In genomic region chr17:6831662-6832263, GRCh38 we compare ENCODE assay signal across 9 cellular contexts. TPM values are rescaled to one million over a fixed set of nuclear protein-coding genes. Genes with fewer than 3 reads are reported as not detected.
DNase-seq lines count a peak whose midpoint lies in the region; TF ChIP-seq lines count a peak whose summit lies in the region.
"Had no signal": no experiment of that assay in that cellular context is flagged by ENCODE, and none has a peak within 500 bp of the region (broad histone marks: within the 10 kb centered on the region; RNA-seq: fewer than 3 reads in every experiment).

Gene TEKT1 (minus strand): TSS chr17:6831729. CDS start chr17:6830376, 1,353 bp downstream.

- H3K9me3 ChIP-seq in endodermal cell (ENCODE audit: control insufficient read depth, low read length) (no peaks in the 10 kb centered on the region), HAP-1 (no peaks in the 10 kb centered on the region)

- no peak for TF ChIP-seq CTCF in endodermal cell (conservative IDR thresholded peaks at IDR 0.05)

- peak within 1 kb of the TSS; percentile 72 for H3K27ac Mint-ChIP-seq in endodermal cell

- no peaks in the 10 kb centered on the region for H3K4me1 ChIP-seq in endodermal cell (ENCODE audit: control insufficient read depth, insufficient read depth, low read length)
- no peaks in the 10 kb centered on the region for H3K4me1 ChIP-seq in HAP-1

- in situ Hi-C loops in HAP-1 (cut with MboI; ENCODE audit: low sequenced_read_pairs) = no loop called here

- no peaks in the 10 kb centered on the region for H3K9me3 Mint-ChIP-seq in endodermal cell

- no peak within 1 kb of the TSS for H3K27ac ChIP-seq in endodermal cell (ENCODE audit: low read depth, low read length)
- H3K27ac ChIP-seq: KMS-11 had no signal

- H3K4me1 Mint-ChIP-seq in endodermal cell = peaks cover 6% of the 10 kb centered on the region

- WGBS in endodermal cell (ENCODE audit: insufficient coverage in 1 of 2, insufficient read length in 1 of 2), 2 experiments = 5 to 7% methylated on average over 10 to 35 of the region's 35 CpGs

- H3K36me3 ChIP-seq in endodermal cell (ENCODE audit: control insufficient read depth, insufficient read depth, low read length) (no peaks in the 10 kb centered on the region), HAP-1 (replicated peaks) (no peaks in the 10 kb centered on the region)

- H3K27me3 Mint-ChIP-seq in endodermal cell (ENCODE audit: insufficient read depth) = peaks cover 66% of the 10 kb centered on the region

- peaks cover 87% of the 10 kb centered on the region for H3K27me3 ChIP-seq in endodermal cell (ENCODE audit: control insufficient read depth, insufficient read depth, low read length, poor library complexity, severe bottlenecking)
- H3K27me3 ChIP-seq in HAP-1 (ENCODE audit: low read depth) = peaks cover 23% of the 10 kb centered on the region

- peak; percentile 88 for DNase-seq in Daoy (ENCODE audit: low read depth)
- DNase-seq in MV-4-11 (lab: John Stamatoyannopoulos, UW) = peak; percentile 72
- DNase-seq in activated CD8-positive, alpha-beta memory T cell treated with anti-CD3 and anti-CD28 coated beads for 4 hours (ENCODE audit: low read depth in 2 of 2) = peak; percentile 20 to 33
- DNase-seq in endodermal cell = peak; percentile 99
- DNase-seq in lung microvascular endothelial cell (ENCODE audit: low read depth in 2 of 2) = peak; percentile 75 to 90
- peak in 2 of 3 experiments; percentile 29 to 35 for DNase-seq in stimulated activated CD4-positive, alpha-beta T cell treated with anti-CD3 and anti-CD28 coated beads, TNF-alpha, amount 100 ng/mL, for 4 hours (ENCODE audit: low read depth in 3 of 3)
- no peak for DNase-seq in HAP-1 (ENCODE audit: low spot score in 2 of 2)
- DNase-seq in NCI-H1092 (lab: John Stamatoyannopoulos, UW) = no peak

- H3K36me3 Mint-ChIP-seq in endodermal cell (ENCODE audit: low read depth) = no peaks in the 10 kb centered on the region

- peak within 1 kb of the TSS; percentile 64 for H3K4me3 Mint-ChIP-seq in endodermal cell

- H3K9ac ChIP-seq in endodermal cell (ENCODE audit: extremely low read depth, low read length, poor library complexity, severe bottlenecking) = peak within 1 kb of the TSS; percentile 52
- H3K9ac ChIP-seq: KMS-11 had no signal

- H3K4me3 ChIP-seq in endodermal cell (ENCODE audit: low read length) (peak within 1 kb of the TSS; percentile 75), HAP-1 (no peak within 1 kb of the TSS)

RNA-seq across cellular contexts. Expression of gene TEKT1, which starts in this region (rescaled TPM):
- not detected in 2 replicates for total RNA-seq in Daoy (2014; rRNA removed; shearing (Covaris generic))
- total RNA-seq in endodermal cell = not detected
- polyA plus RNA-seq in endodermal cell (2013, experiment 1 of 2) = not detected
- polyA plus RNA-seq in endodermal cell (2013, experiment 2 of 2) = not detected
- not detected in 2 replicates for total RNA-seq in lung microvascular endothelial cell

Comparison
In these comparisons a context has a peak if more than half of its experiments do, and no peak if none do; other contexts are left out.
1. Peak in DNase-seq in Daoy; RNA of the gene not detected or under 1 TPM.
2. Peak in DNase-seq, H3K4me3 ChIP-seq and H3K9ac ChIP-seq in endodermal cell; RNA of the gene not detected or under 1 TPM.
3. Peak in DNase-seq in lung microvascular endothelial cell; RNA of the gene not detected or under 1 TPM.
4. DNase-seq: peak in MV-4-11 (single experiment), activated CD8-positive, alpha-beta memory T cell treated with anti-CD3 and anti-CD28 coated beads for 4 hours (2 of 2) and stimulated activated CD4-positive, alpha-beta T cell treated with anti-CD3 and anti-CD28 coated beads, TNF-alpha, amount 100 ng/mL, for 4 hours (2 of 3); none in HAP-1 (0 of 2) and NCI-H1092 (single experiment).